Comparison of ENCODE assay signal across 9 cellular contexts in genomic region chr18:34224423-34225217, GRCh38. TPM values are rescaled to one million over a fixed set of nuclear protein-coding genes. Genes with fewer than 3 reads are reported as not detected.
DNase-seq lines count a peak whose midpoint lies in the region; ATAC-seq, FAIRE-seq and TF ChIP-seq lines count a peak whose summit lies in the region.
"Had no signal": no experiment of that assay in that cellular context is flagged by ENCODE, and none has a peak within 500 bp of the region (broad histone marks: within the 10 kb centered on the region; RNA-seq: fewer than 3 reads in every experiment).

Gene NOL4 (minus strand): TSS chr18:34224913. CDS start chr18:34223253, 1,660 bp downstream.

- no peak for FAIRE-seq in HTR-8/SVneo (lab: Jason Lieb, UNC)
- FAIRE-seq: G401.6 had no signal

- no peak for ATAC-seq in GM19452 (IDR thresholded peaks at IDR 0.05; ENCODE audit: unreplicated experiment)
- no peak for ATAC-seq in HG03159 (IDR thresholded peaks at IDR 0.05; ENCODE audit: unreplicated experiment)

- peaks cover 96% of the 10 kb centered on the region for H3K27me3 ChIP-seq in left ventricle myocardium inferior (ENCODE audit: low read depth)

- peak within 1 kb of the TSS; percentile 63 for H3K4me3 ChIP-seq in left ventricle myocardium inferior

- H3K9me3 ChIP-seq in left ventricle myocardium inferior (replicated peaks): no peaks in the 10 kb centered on the region

- intact Hi-C loops in left ventricle myocardium inferior (cut with micrococcal nuclease): no loop called here

- TF ChIP-seq CTCF in LNCAP (IDR thresholded peaks at IDR 0.05) (peak; percentile 36; the same call in 1 of the 2 replicates), left ventricle myocardium inferior (IDR thresholded peaks at IDR 0.05; ENCODE audit: borderline replicate concordance) (peak; percentile 41)

- no peaks in the 10 kb centered on the region for H3K36me3 ChIP-seq in left ventricle myocardium inferior

- peak; percentile 26 for DNase-seq in AG20443 (ENCODE audit: low spot score)
- peak; percentile 41 for DNase-seq in T1000 (lab: John Stamatoyannopoulos, UW)
- DNase-seq in left ventricle myocardium inferior: no peak
- DNase-seq in pons (ENCODE audit: low spot score): peak; percentile 58
- DNase-seq in HTR-8/SVneo (ENCODE audit: insufficient read length, low spot score): no peak

- H3K27ac ChIP-seq in left ventricle myocardium inferior (replicated peaks): no peak within 1 kb of the TSS

- peaks cover 36% of the 10 kb centered on the region for H3K4me1 ChIP-seq in left ventricle myocardium inferior

RNA-seq across cellular contexts. Expression of gene NOL4, which starts in this region (rescaled TPM):
- not detected for total RNA-seq in left ventricle myocardium inferior

Comparison
In these comparisons a context has a peak if more than half of its experiments do, and no peak if none do; other contexts are left out.
1. DNase-seq: peak in AG20443 (single experiment), T1000 (single experiment) and pons (single experiment); none in left ventricle myocardium inferior (single experiment) and HTR-8/SVneo (single experiment).